Comparison of ENCODE assay signal across 18 cellular contexts in the genomic region with DNA sequence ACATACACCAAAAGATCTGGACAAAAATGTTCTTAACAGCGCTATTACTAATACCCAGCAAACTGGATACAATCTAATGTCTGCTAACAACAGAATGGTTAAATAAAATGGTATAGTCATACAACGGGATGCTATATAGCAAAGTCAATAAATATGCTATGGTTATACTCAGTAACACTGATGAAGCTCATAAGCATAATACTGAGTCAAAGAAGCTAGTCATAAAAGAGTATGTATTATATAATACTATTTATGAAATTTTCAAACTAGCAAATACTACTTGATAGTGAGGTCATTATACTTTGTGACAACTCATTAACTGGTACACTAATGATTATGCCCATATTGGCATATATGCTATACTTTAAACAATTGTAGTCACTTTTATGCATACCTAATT. TPM values are rescaled to one million over a fixed set of nuclear protein-coding genes. Genes with fewer than 3 reads are reported as not detected.
DNase-seq lines count a peak whose midpoint lies in the region; ATAC-seq and TF ChIP-seq lines count a peak whose summit lies in the region.
"Had no signal": no experiment of that assay in that cellular context is flagged by ENCODE, and none has a peak within 500 bp of the region (broad histone marks: within the 10 kb centered on the region; RNA-seq: fewer than 3 reads in every experiment).

No MANE protein-coding gene starts in this region.

- peaks cover 52% of the 10 kb centered on the region for H3K4me1 Mint-ChIP-seq in activated CD8-positive, alpha-beta memory T cell treated with anti-CD3 and anti-CD28 coated beads, Interleukin-2, amount 10 ng/mL, durations not matched to agents 7 days and 5 days
- H3K4me1 Mint-ChIP-seq in CD4-positive, alpha-beta T cell (ENCODE audit: low read depth): peaks cover 58% of the 10 kb centered on the region
- peaks cover 32% of the 10 kb centered on the region for H3K4me1 Mint-ChIP-seq in T-helper 17 cell
- peaks cover 23 to 66% (median 51%) of the 10 kb centered on the region in 4 donors for H3K4me1 Mint-ChIP-seq in naive thymus-derived CD8-positive, alpha-beta T cell
- H3K4me1 Mint-ChIP-seq in effector memory CD8-positive, alpha-beta T cell (ENCODE audit: low read depth in 2 of 2): peaks cover 16 to 43% of the 10 kb centered on the region in 2 donors

- no peak overlapping the region for H3K27ac Mint-ChIP-seq in activated CD8-positive, alpha-beta memory T cell treated with anti-CD3 and anti-CD28 coated beads, Interleukin-2, amount 10 ng/mL, durations not matched to agents 7 days and 5 days
- H3K27ac Mint-ChIP-seq in CD4-positive, alpha-beta T cell: peak overlapping the region; percentile 8
- H3K27ac Mint-ChIP-seq in T-helper 17 cell: peak overlapping the region; percentile 60
- peak overlapping the region in 6 of 10 donors; percentile 0 to 82 (median 48) for H3K27ac Mint-ChIP-seq in naive thymus-derived CD8-positive, alpha-beta T cell
- H3K27ac Mint-ChIP-seq in effector memory CD8-positive, alpha-beta T cell: peak overlapping the region in 1 of 2 donors; percentile 23

- H3K27ac ChIP-seq in CD4-positive, alpha-beta T cell (ENCODE audit: low read depth, low read length): no peak overlapping the region
- H3K27ac ChIP-seq: A549, C4-2B had no signal

- H3K27me3 ChIP-seq in CD4-positive, alpha-beta T cell (ENCODE audit: control insufficient read depth, insufficient read depth, low read length): no peaks in the 10 kb centered on the region
- H3K27me3 ChIP-seq: BE2C had no signal

- CTCF ChIA-PET in activated CD8-positive, alpha-beta memory T cell treated with anti-CD3 and anti-CD28 coated beads, Interleukin-2, amount 10 ng/mL, durations not matched to agents 7 days and 5 days (lab: Charles Lee): interaction anchor here (1.1 to 2.0 kb wide), 3 partner anchors 8 to 79 kb away, joined by 3 to 7 read pairs (median 3); no protein-coding TSS in a partner anchor
- CTCF ChIA-PET in CD4-positive, alpha-beta T cell (lab: Charles Lee): interaction anchor here (1.8 kb wide), 1 partner anchor 10 kb away, joined by 5 read pairs; no protein-coding TSS in a partner anchor

- peak overlapping the region; percentile 39 for H3K4me3 Mint-ChIP-seq in activated CD8-positive, alpha-beta memory T cell treated with anti-CD3 and anti-CD28 coated beads, Interleukin-2, amount 10 ng/mL, durations not matched to agents 7 days and 5 days
- no peak overlapping the region for H3K4me3 Mint-ChIP-seq in CD4-positive, alpha-beta T cell
- no peak overlapping the region for H3K4me3 Mint-ChIP-seq in T-helper 17 cell
- H3K4me3 Mint-ChIP-seq in naive thymus-derived CD8-positive, alpha-beta T cell: peak overlapping the region in 4 of 10 donors; percentile 3 to 59 (median 20)
- no peak overlapping the region for H3K4me3 Mint-ChIP-seq in effector memory CD8-positive, alpha-beta T cell

- peaks cover 66% of the 10 kb centered on the region for H3K36me3 Mint-ChIP-seq in activated CD8-positive, alpha-beta memory T cell treated with anti-CD3 and anti-CD28 coated beads, Interleukin-2, amount 10 ng/mL, durations not matched to agents 7 days and 5 days
- H3K36me3 Mint-ChIP-seq in CD4-positive, alpha-beta T cell (ENCODE audit: low read depth): peaks cover 34% of the 10 kb centered on the region
- H3K36me3 Mint-ChIP-seq in T-helper 17 cell (ENCODE audit: low read depth): peaks cover 11% of the 10 kb centered on the region
- peaks cover 6 to 55% (median 35%) of the 10 kb centered on the region in 3 donors for H3K36me3 Mint-ChIP-seq in naive thymus-derived CD8-positive, alpha-beta T cell
- H3K36me3 Mint-ChIP-seq in effector memory CD8-positive, alpha-beta T cell (ENCODE audit: insufficient read depth): peaks cover 8% of the 10 kb centered on the region

- ATAC-seq in activated CD8-positive, alpha-beta memory T cell treated with anti-CD3 and anti-CD28 coated beads, Interleukin-2, amount 10 ng/mL, durations not matched to agents 7 days and 5 days: no peak
- ATAC-seq in CD4-positive, alpha-beta T cell (ENCODE audit: poor library complexity): no peak
- no peak for ATAC-seq in T-helper 17 cell
- ATAC-seq in naive thymus-derived CD8-positive, alpha-beta T cell: no peak
- no peak for ATAC-seq in effector memory CD8-positive, alpha-beta T cell (replicated peaks)
- ATAC-seq: A549 had no signal

- POLR2A ChIA-PET in CD4-positive, alpha-beta T cell (lab: Charles Lee): interaction anchor here (0.5 to 0.8 kb wide), 2 partner anchors 306 to 494 kb away, joined by 3 read pairs; a partner anchor contains a TSS
- POLR2A ChIA-PET in naive thymus-derived CD8-positive, alpha-beta T cell (lab: Charles Lee): interaction anchor here (0.7 to 1.1 kb wide), 3 partner anchors 16 to 72 kb away, joined by 3 read pairs; no protein-coding TSS in a partner anchor

- no peaks in the 10 kb centered on the region for H3K9me3 Mint-ChIP-seq in activated CD8-positive, alpha-beta memory T cell treated with anti-CD3 and anti-CD28 coated beads, Interleukin-2, amount 10 ng/mL, durations not matched to agents 7 days and 5 days (ENCODE audit: low read depth)
- no peaks in the 10 kb centered on the region for H3K9me3 Mint-ChIP-seq in CD4-positive, alpha-beta T cell
- no peaks in the 10 kb centered on the region for H3K9me3 Mint-ChIP-seq in naive thymus-derived CD8-positive, alpha-beta T cell
- no peaks in the 10 kb centered on the region for H3K9me3 Mint-ChIP-seq in effector memory CD8-positive, alpha-beta T cell
- H3K9me3 Mint-ChIP-seq: CD8-positive, alpha-beta memory T cell had no signal

- intact Hi-C loops in CD4-positive, alpha-beta T cell (cut with DNase I, micrococcal nuclease): loop anchor here (10.0 kb wide), 2 partner anchors 167 to 493 kb away; a partner anchor contains a TSS

- no peak for TF ChIP-seq CTCF in CD4-positive, alpha-beta T cell (IDR thresholded peaks at IDR 0.05)

- DNase-seq in activated CD8-positive, alpha-beta memory T cell treated with anti-CD3 and anti-CD28 coated beads, Interleukin-2, amount 10 ng/mL, durations not matched to agents 7 days and 5 days: no peak
- DNase-seq in activated CD8-positive, alpha-beta memory T cell treated with anti-CD3 and anti-CD28 coated beads, Interleukin-2, amount 50 U/mL, for 4 hours: no peak
- no peak for DNase-seq in CD4-positive, alpha-beta T cell
- DNase-seq in T-helper 17 cell (no peak), NCI-H1048 (lab: John Stamatoyannopoulos, UW) (no peak)
- no peak for DNase-seq in naive thymus-derived CD8-positive, alpha-beta T cell
- no peak for DNase-seq in effector memory CD8-positive, alpha-beta T cell
- DNase-seq: BE2C; Caco-2; CD8-positive, alpha-beta memory T cell; DND-41; GDM1 had no signal

- H3K9me3 ChIP-seq in CD4-positive, alpha-beta T cell (ENCODE audit: control insufficient read depth, low read length): no peaks in the 10 kb centered on the region
- H3K9me3 ChIP-seq in T-helper 17 cell (ENCODE audit: control insufficient read depth, low read length, poor library complexity, severe bottlenecking): no peaks in the 10 kb centered on the region
- H3K9me3 ChIP-seq: A549, BE2C, Caco-2, HAP-1 had no signal

- H3K27me3 Mint-ChIP-seq in activated CD8-positive, alpha-beta memory T cell treated with anti-CD3 and anti-CD28 coated beads, Interleukin-2, amount 10 ng/mL, durations not matched to agents 7 days and 5 days: no peaks in the 10 kb centered on the region
- H3K27me3 Mint-ChIP-seq in CD4-positive, alpha-beta T cell: no peaks in the 10 kb centered on the region
- H3K27me3 Mint-ChIP-seq in T-helper 17 cell: no peaks in the 10 kb centered on the region
- H3K27me3 Mint-ChIP-seq in naive thymus-derived CD8-positive, alpha-beta T cell: no peaks in the 10 kb centered on the region
- no peaks in the 10 kb centered on the region for H3K27me3 Mint-ChIP-seq in effector memory CD8-positive, alpha-beta T cell
- H3K27me3 Mint-ChIP-seq: CD8-positive, alpha-beta memory T cell had no signal

RNA-seq across cellular contexts. Expression of a gene that starts 7.4 kb away (rescaled TPM):
- total RNA-seq in activated CD8-positive, alpha-beta memory T cell treated with anti-CD3 and anti-CD28 coated beads, Interleukin-2, amount 10 ng/mL, durations not matched to agents 7 days and 5 days: 10 to 100 TPM; 25.0 to 26.6 TPM
- 1 to 10 TPM; 1.6 to 2.2 TPM for total RNA-seq in CD4-positive, alpha-beta T cell
- total RNA-seq in T-helper 17 cell: 1 to 10 TPM; 7.5 to 9.1 TPM
- 10 to 100 TPM; 22.9 to 23.3 TPM for total RNA-seq in naive thymus-derived CD8-positive, alpha-beta T cell
- polyA plus RNA-seq in naive thymus-derived CD8-positive, alpha-beta T cell: 10 to 100 TPM; 12.1 to 14.0 (median 12.7) TPM
- total RNA-seq: Caco-2, H1, HT-29 had no signal
- polyA plus RNA-seq: AG04450, H1 had no signal
